Comparison of ENCODE assay signal across 26 cellular contexts in the genomic region with DNA sequence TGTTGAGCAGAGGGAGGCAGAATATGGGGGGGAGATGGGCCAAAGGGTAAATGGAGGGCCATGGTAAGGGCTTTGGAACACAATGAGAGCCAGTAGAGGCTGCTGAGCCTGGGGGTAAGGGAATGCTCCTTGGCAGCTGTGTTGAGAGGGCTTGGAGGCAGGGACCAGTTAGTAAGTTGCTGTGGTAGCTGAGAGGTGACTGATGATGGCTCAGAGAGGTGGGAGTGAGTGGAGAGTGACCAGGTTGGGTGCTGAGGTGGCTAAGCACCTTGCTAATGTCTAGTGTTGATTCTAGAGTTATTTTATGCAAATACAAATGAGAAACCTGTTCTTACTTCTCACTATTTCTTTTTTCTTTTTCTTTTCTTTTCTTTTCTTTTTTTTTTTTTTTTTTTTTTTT.
"Had no signal": no experiment of that assay in that cellular context is flagged by ENCODE, and none has a peak within 500 bp of the region (broad histone marks: within the 10 kb centered on the region; RNA-seq: fewer than 3 reads in every experiment).

No MANE protein-coding gene starts in this region.

- H3K27me3 ChIP-seq: breast epithelium had no signal

- ATAC-seq: Panc1 had no signal

- H3K27me3 Mint-ChIP-seq: activated B cell treated with CpG ODN at 0.5 μM for 24 hours had no signal

- H3K4me3 ChIP-seq: breast epithelium had no signal

- H3K9me3 Mint-ChIP-seq: activated B cell treated with CpG ODN at 0.5 μM for 24 hours; activated CD4-positive, alpha-beta T cell treated with anti-CD3 and anti-CD28 coated beads, Interleukin-2, amount 10 ng/mL, durations not matched to agents 24 days and 14 days; activated naive CD4-positive, alpha-beta T cell treated with anti-CD3 and anti-CD28 coated beads, Interleukin-2, amount 10 ng/mL, durations not matched to agents 7 days and 5 days; activated T-helper 2 cell treated with anti-CD3 and anti-CD28 coated beads, Interferon-gamma antibody, Interleukin-2, Interleukin-4, amounts not matched to agents 10 μg/mL and 5 μg/mL and 100 μg/mL, durations not matched to agents 14 hours and 24 hours and 36 hours had no signal

- H3K4me1 ChIP-seq: breast epithelium had no signal

- H3K4me3 Mint-ChIP-seq: activated B cell treated with CpG ODN at 0.5 μM for 24 hours; activated CD4-positive, alpha-beta T cell treated with anti-CD3 and anti-CD28 coated beads, Interleukin-2, amount 10 ng/mL, durations not matched to agents 24 days and 14 days; activated naive CD4-positive, alpha-beta T cell treated with anti-CD3 and anti-CD28 coated beads, Interleukin-2, amount 10 ng/mL, durations not matched to agents 7 days and 5 days had no signal

- H3K4me1 Mint-ChIP-seq: activated B cell treated with CpG ODN at 0.5 μM for 24 hours had no signal

- H3K27ac ChIP-seq: breast epithelium had no signal

- H3K36me3 ChIP-seq: breast epithelium had no signal

- H3K9me3 ChIP-seq: breast epithelium had no signal

- H3K27ac Mint-ChIP-seq: activated B cell treated with CpG ODN at 0.5 μM for 24 hours; activated CD4-positive, alpha-beta T cell treated with anti-CD3 and anti-CD28 coated beads, Interleukin-2, amount 10 ng/mL, durations not matched to agents 24 days and 14 days; activated naive CD4-positive, alpha-beta T cell treated with anti-CD3 and anti-CD28 coated beads, Interleukin-2, amount 10 ng/mL, durations not matched to agents 7 days and 5 days; activated T-helper 2 cell treated with anti-CD3 and anti-CD28 coated beads, Interferon-gamma antibody, Interleukin-2, Interleukin-4, amounts not matched to agents 10 μg/mL and 5 μg/mL and 100 μg/mL, durations not matched to agents 14 hours and 24 hours and 36 hours had no signal

- DNase-seq: activated B cell treated with CpG ODN at 0.5 μM for 24 hours; activated CD4-positive, alpha-beta T cell treated with anti-CD3 and anti-CD28 coated beads for 1 hour; activated CD4-positive, alpha-beta T cell treated with anti-CD3 and anti-CD28 coated beads, Interleukin-2, amount 10 ng/mL, durations not matched to agents 24 days and 14 days; activated CD4-positive, alpha-beta T cell treated with anti-CD3 and anti-CD28 coated beads, Interleukin-2, amount 50 U/mL, for 48 hours; activated gamma-delta T cell treated with Interleukin-2 at 50 U/mL for 16 hours; activated naive CD4-positive, alpha-beta T cell treated with anti-CD3 and anti-CD28 coated beads, Interleukin-2, amount 10 ng/mL, durations not matched to agents 7 days and 5 days; activated T-cell treated with anti-CD3 and anti-CD28 coated beads for 4 hours; activated T-cell treated with anti-CD3 and anti-CD28 coated beads, Interleukin-2, amount 50 U/mL, for 48 hours; aorta; caudate nucleus; Kasumi-1; KBM-7; NCI-H1105 treated with DMSO at 0.1 percent for 48 hours; NCI-H1436 treated with DMSO at 0.1 percent for 48 hours; NCI-H187; NCI-H2081; NCI-H510A treated with DMSO at 0.1 percent for 48 hours; NCI-H69; NK-92 treated with Interleukin-12 subunit alpha and Interleukin-12 subunit beta, amount 100 ng/mL, for 24 hours; OCI-M1; SHP77; T-helper 2 cell; T1000 had no signal
